In the genomic region with DNA sequence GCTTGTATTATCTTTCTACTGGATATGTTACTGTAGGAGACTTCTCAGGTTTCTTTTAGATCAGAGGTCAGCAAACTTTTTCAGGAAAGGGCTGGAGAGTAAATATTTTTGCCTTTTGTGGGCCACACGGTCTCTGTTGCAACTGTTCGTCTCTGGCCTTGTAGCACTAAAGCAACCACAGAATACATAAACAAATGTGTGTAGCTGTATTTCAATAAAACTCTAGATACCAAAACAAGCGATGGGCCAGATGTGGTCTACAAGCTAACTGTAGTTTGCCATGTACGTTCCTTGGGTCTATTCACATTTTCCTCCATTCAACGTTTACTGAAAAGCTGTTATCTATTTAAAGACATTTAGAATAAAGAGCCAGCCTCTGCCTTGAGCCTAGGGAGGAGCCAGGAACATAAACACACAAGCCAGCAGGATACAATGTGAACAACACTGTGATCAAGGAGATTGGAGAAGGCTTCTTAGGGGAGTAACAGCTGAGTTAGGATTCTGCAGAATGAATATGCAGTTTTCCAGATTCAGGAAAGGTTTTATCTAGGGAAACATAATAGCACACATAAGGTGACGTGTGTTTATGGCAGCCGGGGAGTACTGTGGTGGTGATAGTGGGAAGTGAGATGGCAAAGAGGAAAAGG, we compare ENCODE assay signal across 15 cellular contexts. TPM values are rescaled to one million over a fixed set of nuclear protein-coding genes. Genes with fewer than 3 reads are reported as not detected.
DNase-seq lines count a peak whose midpoint lies in the region; ATAC-seq and TF ChIP-seq lines count a peak whose summit lies in the region.
"Had no signal": no experiment of that assay in that cellular context is flagged by ENCODE, and none has a peak within 500 bp of the region (broad histone marks: within the 10 kb centered on the region; RNA-seq: fewer than 3 reads in every experiment).

No MANE protein-coding gene starts in this region.

- no peak overlapping the region for H3K4me3 Mint-ChIP-seq in nephron progenitor cell
- H3K4me3 Mint-ChIP-seq: CD4-positive, CD25-positive, alpha-beta regulatory T cell; dendritic cell treated with granulocyte-macrophage colony-stimulating factor and Interleukin-4, amounts not matched to agents 40 ng/mL and 50 ng/mL, for 4 days; natural killer cell had no signal

- H3K4me1 ChIP-seq in upper lobe of left lung (peaks cover 0 to 11% (median 0%) of the 10 kb centered on the region in 4 donors), tibial nerve (no peaks in the 10 kb centered on the region)

- TF ChIP-seq POLR2A in upper lobe of left lung (IDR thresholded peaks at IDR 0.05) (no peak), tibial nerve (IDR thresholded peaks at IDR 0.05) (no peak)

- peaks cover 5% of the 10 kb centered on the region for H3K9me3 Mint-ChIP-seq in nephron progenitor cell
- H3K9me3 Mint-ChIP-seq: dendritic cell treated with granulocyte-macrophage colony-stimulating factor and Interleukin-4, amounts not matched to agents 40 ng/mL and 50 ng/mL, for 4 days; natural killer cell had no signal

- DNase-seq in HEK293T (ENCODE audit: extremely low spot score) (peak; percentile 21), choroid plexus epithelial cell (ENCODE audit: low read depth) (peak; percentile 89), nephron progenitor cell (no peak), upper lobe of left lung (no peak), tibial nerve (ENCODE audit: low spot score in 2 of 2) (no peak), NCI-H1417 treated with DMSO at 0.1 percent for 48 hours (lab: John Stamatoyannopoulos, UW) (no peak)
- DNase-seq: activated effector memory CD4-positive, alpha-beta T cell treated with anti-CD3 and anti-CD28 coated beads, Interleukin-2, amount 50 U/mL, for 16 hours; CD4-positive, CD25-positive, alpha-beta regulatory T cell; left ventricle myocardium superior; natural killer cell; NCI-H187 treated with DMSO at 0.1 percent for 48 hours; NCI-H748 treated with DMSO at 0.1 percent for 48 hours; stimulated activated naive CD8-positive, alpha-beta T cell treated with anti-CD3 and anti-CD28 coated beads, Interleukin-15, Interleukin-2, amounts not matched to agents 100 U/mL and 50 U/mL, for 24 hours had no signal

- H3K27ac Mint-ChIP-seq in nephron progenitor cell = peak overlapping the region; percentile 49
- H3K27ac Mint-ChIP-seq: CD4-positive, CD25-positive, alpha-beta regulatory T cell; dendritic cell treated with granulocyte-macrophage colony-stimulating factor and Interleukin-4, amounts not matched to agents 40 ng/mL and 50 ng/mL, for 4 days; natural killer cell had no signal

- H3K27ac ChIP-seq in upper lobe of left lung (peak overlapping the region in 3 of 4 donors; percentile 2 to 58 (median 38)), tibial nerve (no peak overlapping the region)

- TF ChIP-seq CTCF in choroid plexus epithelial cell (conservative IDR thresholded peaks at IDR 0.05; ENCODE audit: low read depth, low read length) = no peak
- TF ChIP-seq CTCF in nephron progenitor cell (IDR thresholded peaks at IDR 0.05) = no peak
- TF ChIP-seq CTCF in upper lobe of left lung (IDR thresholded peaks at IDR 0.05) = no peak
- TF ChIP-seq CTCF in tibial nerve (IDR thresholded peaks at IDR 0.05) = no peak

- H3K27me3 ChIP-seq in upper lobe of left lung (no peaks in the 10 kb centered on the region), tibial nerve (no peaks in the 10 kb centered on the region)

- no peak for ATAC-seq in upper lobe of left lung (ENCODE audit: low FRiP score in 2 of 2)
- ATAC-seq in HG03025 (IDR thresholded peaks at IDR 0.05; ENCODE audit: low FRiP score, unreplicated experiment) = no peak
- ATAC-seq: left ventricle myocardium superior; natural killer cell; stimulated activated naive CD8-positive, alpha-beta T cell treated with anti-CD3 and anti-CD28 coated beads, Interleukin-15, Interleukin-2, amounts not matched to agents 100 U/mL and 50 U/mL, for 24 hours had no signal

- H3K4me3 ChIP-seq in choroid plexus epithelial cell (ENCODE audit: low read depth, low read length) = no peak overlapping the region
- H3K4me3 ChIP-seq in upper lobe of left lung = no peak overlapping the region
- H3K4me3 ChIP-seq in tibial nerve = no peak overlapping the region

- no peaks in the 10 kb centered on the region for H3K9me3 ChIP-seq in upper lobe of left lung
- H3K9me3 ChIP-seq in tibial nerve = no peaks in the 10 kb centered on the region

- H3K36me3 Mint-ChIP-seq in nephron progenitor cell (ENCODE audit: low read depth) = no peaks in the 10 kb centered on the region
- H3K36me3 Mint-ChIP-seq: CD4-positive, CD25-positive, alpha-beta regulatory T cell; natural killer cell had no signal

- CTCF ChIA-PET in HEK293T (lab: Yijun Ruan, JAX) = interaction anchor here (0.6 to 1.0 kb wide), 2 partner anchors 322 to 522 kb away, joined by 3 to 7 read pairs; no protein-coding TSS in a partner anchor

- no peaks in the 10 kb centered on the region for H3K36me3 ChIP-seq in upper lobe of left lung
- no peaks in the 10 kb centered on the region for H3K36me3 ChIP-seq in tibial nerve

- POLR2A ChIA-PET in HEK293T (lab: Yijun Ruan, JAX) = interaction anchor here (1.7 kb wide), 1 partner anchor 33 kb away, joined by 4 read pairs; a partner anchor contains a TSS

- H3K27me3 Mint-ChIP-seq in nephron progenitor cell (ENCODE audit: low read depth, poor library complexity) = peaks cover 2% of the 10 kb centered on the region

- peaks cover 18% of the 10 kb centered on the region for H3K4me1 Mint-ChIP-seq in nephron progenitor cell
- H3K4me1 Mint-ChIP-seq: CD4-positive, CD25-positive, alpha-beta regulatory T cell; natural killer cell had no signal

- WGBS in upper lobe of left lung, 2 donors = 51 to 65% methylated on average over 7 of the region's 7 CpGs
- 55 to 67% methylated on average over 7 of the region's 7 CpGs for WGBS in tibial nerve, 2 donors

- TF ChIP-seq EP300 in upper lobe of left lung (IDR thresholded peaks at IDR 0.05) (no peak), tibial nerve (IDR thresholded peaks at IDR 0.05) (no peak)

TF ChIP-seq in HEK293T, 16 proteins besides CTCF, POLR2A, EP300 and RAD21:
- no peak for TF ChIP-seq SUZ12 (IDR thresholded peaks at IDR 0.05)
- no peak for TF ChIP-seq BHLHE40 (IDR thresholded peaks at IDR 0.05; ENCODE audit: borderline replicate concordance)
- no peak for TF ChIP-seq NFRKB (IDR thresholded peaks at IDR 0.05)
- TF ChIP-seq ARNT (IDR thresholded peaks at IDR 0.05) = no peak
- TF ChIP-seq LEF1 (IDR thresholded peaks at IDR 0.05; ENCODE audit: borderline replicate concordance) = no peak
- TF ChIP-seq FOXK2 (IDR thresholded peaks at IDR 0.05) = no peak
- TF ChIP-seq FOXA1 (IDR thresholded peaks at IDR 0.05) = no peak
- no peak for TF ChIP-seq HDGF (IDR thresholded peaks at IDR 0.05; ENCODE audit: borderline replicate concordance)
- TF ChIP-seq FOXM1 (IDR thresholded peaks at IDR 0.05; ENCODE audit: borderline replicate concordance) = no peak
- no peak for TF ChIP-seq SP1 (IDR thresholded peaks at IDR 0.05)
- TF ChIP-seq ELF4 (IDR thresholded peaks at IDR 0.05) = no peak
- TF ChIP-seq L3MBTL2 (conservative IDR thresholded peaks at IDR 0.05) = no peak
- TF ChIP-seq, protein P1, sequence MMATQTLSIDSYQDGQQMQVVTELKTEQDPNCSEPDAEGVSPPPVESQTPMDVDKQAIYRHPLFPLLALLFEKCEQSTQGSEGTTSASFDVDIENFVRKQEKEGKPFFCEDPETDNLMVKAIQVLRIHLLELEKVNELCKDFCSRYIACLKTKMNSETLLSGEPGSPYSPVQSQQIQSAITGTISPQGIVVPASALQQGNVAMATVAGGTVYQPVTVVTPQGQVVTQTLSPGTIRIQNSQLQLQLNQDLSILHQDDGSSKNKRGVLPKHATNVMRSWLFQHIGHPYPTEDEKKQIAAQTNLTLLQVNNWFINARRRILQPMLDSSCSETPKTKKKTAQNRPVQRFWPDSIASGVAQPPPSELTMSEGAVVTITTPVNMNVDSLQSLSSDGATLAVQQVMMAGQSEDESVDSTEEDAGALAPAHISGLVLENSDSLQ (IDR thresholded peaks at IDR 0.05) = no peak
- TF ChIP-seq ZNF384 (IDR thresholded peaks at IDR 0.05) = no peak
- TF ChIP-seq CTBP1 (IDR thresholded peaks at IDR 0.05; ENCODE audit: borderline replicate concordance) = no peak
- TF ChIP-seq TARDBP (IDR thresholded peaks at IDR 0.05) = no peak
TF ChIP-seq in HEK293T: peak in this region for 0.

RNA-seq across cellular contexts. Expression of a gene that starts 33.0 kb away (rescaled TPM):
- total RNA-seq in upper lobe of left lung = 10 to 100 TPM in 3 of 6 donors, 1 to 10 TPM in 3; 5.2 to 22.0 (median 9.7) TPM
- total RNA-seq in tibial nerve = 10 to 100 TPM in 1 of 4 donors, 1 to 10 TPM in 3; 1.8 to 13.8 (median 5.2) TPM

Comparison
In these comparisons a context has a peak if more than half of its experiments do, and no peak if none do; other contexts are left out.
1. DNase-seq: peak in HEK293T (single experiment) and choroid plexus epithelial cell (single experiment); none in nephron progenitor cell (single experiment), upper lobe of left lung (0 of 2), tibial nerve (0 of 2) and NCI-H1417 treated with DMSO at 0.1 percent for 48 hours (single experiment).
2. H3K27ac ChIP-seq: peak in upper lobe of left lung (3 of 4); none in tibial nerve (0 of 4).